Comparison of ENCODE assay signal across 18 cellular contexts in the genomic region with DNA sequence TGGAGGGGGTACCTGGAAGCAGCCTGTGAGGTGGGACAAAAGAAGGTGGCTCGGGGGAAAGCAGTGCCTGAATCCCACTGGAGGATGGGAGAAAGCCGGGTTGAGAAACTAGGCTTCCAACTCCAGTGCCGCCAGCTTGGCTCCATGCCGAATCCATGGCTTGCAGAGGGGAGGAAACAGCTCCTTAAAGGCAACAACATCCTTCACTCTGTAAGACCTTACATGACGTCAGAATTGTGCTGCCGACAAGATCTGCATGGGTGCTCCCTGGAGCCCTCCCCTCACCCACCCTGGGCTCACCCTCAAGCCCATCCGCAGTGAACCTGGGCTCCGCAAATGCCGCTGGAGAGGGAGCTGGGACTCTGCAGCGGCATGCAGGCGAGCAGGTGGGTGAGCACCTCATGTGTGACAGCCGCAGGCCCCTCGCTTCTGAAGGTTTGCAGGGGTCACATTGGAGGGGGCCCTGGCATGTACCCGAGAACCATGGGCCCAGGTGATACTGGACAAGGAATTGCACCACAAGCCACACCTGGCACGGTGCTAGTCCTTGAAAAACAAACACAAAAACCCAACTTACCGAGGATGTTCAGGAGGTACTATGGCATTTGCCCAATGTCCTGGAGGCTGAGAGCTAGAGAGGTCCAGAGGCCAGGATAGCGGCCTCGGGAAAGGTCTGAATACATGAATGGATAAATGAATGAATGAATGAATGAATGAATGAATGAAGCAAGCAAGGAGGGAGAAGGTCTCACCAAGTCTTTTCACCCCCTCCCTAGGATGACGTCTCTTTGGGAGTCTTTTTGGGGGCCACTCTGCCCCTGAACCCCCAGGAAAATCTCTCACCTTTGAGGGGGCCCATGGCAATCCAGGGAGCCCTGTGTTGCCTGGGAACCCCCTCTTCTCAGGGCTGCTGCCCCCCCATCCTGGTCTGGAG.
A peak's percentile ranks its signal among the peaks of the same experiment; 100 is the strongest.
DNase-seq lines count a peak whose midpoint lies in the region; ATAC-seq, FAIRE-seq and TF ChIP-seq lines count a peak whose summit lies in the region.
"Had no signal": no experiment of that assay in that cellular context is flagged by ENCODE, and none has a peak within 500 bp of the region (broad histone marks: within the 10 kb centered on the region; RNA-seq: fewer than 3 reads in every experiment).

No MANE protein-coding gene starts in this region.

- H3K79me2 ChIP-seq in HepG2 (ENCODE audit: insufficient read depth, low read length) (no peaks in the 10 kb centered on the region), osteoblast (ENCODE audit: insufficient read depth, low read length) (no peaks in the 10 kb centered on the region)

- WGBS in HepG2 (ENCODE audit: low lambda C conversion rate): 11% methylated on average over 6 of the region's 19 CpGs

- H3K4me1 Mint-ChIP-seq in activated naive CD4-positive, alpha-beta T cell treated with anti-CD3 and anti-CD28 coated beads, Interleukin-2, amount 10 ng/mL, durations not matched to agents 7 days and 5 days: no peaks in the 10 kb centered on the region
- H3K4me1 Mint-ChIP-seq: CD4-positive, CD25-positive, alpha-beta regulatory T cell had no signal

- H3K9me3 Mint-ChIP-seq in activated naive CD4-positive, alpha-beta T cell treated with anti-CD3 and anti-CD28 coated beads, Interleukin-2, amount 10 ng/mL, durations not matched to agents 7 days and 5 days: no peaks in the 10 kb centered on the region

- H3K4me3 Mint-ChIP-seq in activated naive CD4-positive, alpha-beta T cell treated with anti-CD3 and anti-CD28 coated beads, Interleukin-2, amount 10 ng/mL, durations not matched to agents 7 days and 5 days: no peak overlapping the region
- H3K4me3 Mint-ChIP-seq: CD4-positive, CD25-positive, alpha-beta regulatory T cell had no signal

- no TSS peak for BruUV-seq in HepG2 (replicated peaks; lab: Mats Ljungman, UMichigan)

- H3K36me3 ChIP-seq in HepG2 (replicated peaks in 1 of 2; ENCODE audit: control insufficient read depth in 1 of 2, insufficient read depth in 2 of 2, low read length in 2 of 2) (no peaks in the 10 kb centered on the region), osteoblast (ENCODE audit: insufficient read depth, low read length) (no peaks in the 10 kb centered on the region), brain microvascular endothelial cell (replicated peaks) (no peaks in the 10 kb centered on the region), Peyer's patch (no peaks in the 10 kb centered on the region)
- H3K36me3 ChIP-seq: BLaER1 treated with 17β-estradiol and CSF1 and Interleukin-3, amounts not matched to agents 10 nM and 100 nM; HAP-1 had no signal

- TF ChIP-seq RAD21 in HepG2 (CRISPR knock-in tag; IDR thresholded peaks at IDR 0.05): no peak

- ATAC-seq in HepG2 (no peak), HG02973 (IDR thresholded peaks at IDR 0.05; ENCODE audit: unreplicated experiment) (no peak)

- no peak for FAIRE-seq in HepG2 (lab: Jason Lieb, UNC)
- FAIRE-seq: G401.6, GM12892, GM19239 had no signal

- no peak for TF ChIP-seq EP300 in HepG2 (IDR thresholded peaks at IDR 0.05; ENCODE audit: low read depth in 2 of 2, low read length in 2 of 2)
- no peak for TF ChIP-seq EP300 in HepG2 (CRISPR knock-in tag; IDR thresholded peaks at IDR 0.05; ENCODE audit: borderline replicate concordance)

- CTCF ChIA-PET in activated naive CD4-positive, alpha-beta T cell treated with anti-CD3 and anti-CD28 coated beads, Interleukin-2, amount 10 ng/mL, durations not matched to agents 7 days and 5 days (lab: Charles Lee): no interaction called here
- CTCF ChIA-PET in HepG2 (lab: Yijun Ruan, JAX; ENCODE audit: low intra/inter-chr PET ratio, low total read pairs): no interaction called here

- intact Hi-C loops in HepG2 (cut with micrococcal nuclease; ENCODE audit: unreplicated experiment) (no loop called here), cardiac septum (cut with DNase I) (no loop called here)

- H3K9me3 ChIP-seq in HepG2 (ENCODE audit: low read length) (no peaks in the 10 kb centered on the region), osteoblast (ENCODE audit: low read depth, low read length) (no peaks in the 10 kb centered on the region), Peyer's patch (no peaks in the 10 kb centered on the region)
- H3K9me3 ChIP-seq: HAP-1 had no signal

- H3K27ac ChIP-seq in HepG2 (ENCODE audit: extremely low read length, insufficient read depth, low read length) (no peak overlapping the region), osteoblast (ENCODE audit: low read depth, low read length) (no peak overlapping the region), brain microvascular endothelial cell (no peak overlapping the region), Peyer's patch (no peak overlapping the region)
- H3K27ac ChIP-seq: BLaER1 treated with 17β-estradiol and CSF1 and Interleukin-3, amounts not matched to agents 10 nM and 100 nM had no signal

- no peaks in the 10 kb centered on the region for H3K36me3 Mint-ChIP-seq in activated naive CD4-positive, alpha-beta T cell treated with anti-CD3 and anti-CD28 coated beads, Interleukin-2, amount 10 ng/mL, durations not matched to agents 7 days and 5 days
- H3K36me3 Mint-ChIP-seq: CD4-positive, CD25-positive, alpha-beta regulatory T cell had no signal

- H3K27me3 ChIP-seq in HepG2 (ENCODE audit: control insufficient read depth in 1 of 2, insufficient read depth in 2 of 2, low read length in 2 of 2) (peaks cover 2 to 33% of the 10 kb centered on the region in 2 experiments; a peak in 3 of 5 replicates), osteoblast (ENCODE audit: insufficient read depth, low read length) (no peaks in the 10 kb centered on the region), brain microvascular endothelial cell (replicated peaks) (no peaks in the 10 kb centered on the region), Peyer's patch (no peaks in the 10 kb centered on the region)
- H3K27me3 ChIP-seq: BLaER1 treated with 17β-estradiol and CSF1 and Interleukin-3, amounts not matched to agents 10 nM and 100 nM had no signal

- H3K27me3 Mint-ChIP-seq in activated naive CD4-positive, alpha-beta T cell treated with anti-CD3 and anti-CD28 coated beads, Interleukin-2, amount 10 ng/mL, durations not matched to agents 7 days and 5 days: peaks cover 9% of the 10 kb centered on the region
- H3K27me3 Mint-ChIP-seq: CD4-positive, CD25-positive, alpha-beta regulatory T cell had no signal

- no peak overlapping the region for H2AFZ ChIP-seq in HepG2 (ENCODE audit: low read length)
- no peak overlapping the region for H2AFZ ChIP-seq in osteoblast (ENCODE audit: low read length)

- H3K4me3 ChIP-seq in HepG2 (replicated peaks in 1 of 3; ENCODE audit: insufficient read depth in 1 of 3, low read depth in 2 of 3, low read length in 3 of 3) (no peak overlapping the region), osteoblast (ENCODE audit: insufficient read depth, low read length) (no peak overlapping the region), brain microvascular endothelial cell (ENCODE audit: low read depth, low read length) (no peak overlapping the region), Peyer's patch (no peak overlapping the region)
- H3K4me3 ChIP-seq: BLaER1 treated with 17β-estradiol and CSF1 and Interleukin-3, amounts not matched to agents 10 nM and 100 nM; HAP-1 had no signal

- H4K20me1 ChIP-seq in HepG2 (ENCODE audit: insufficient read depth, low read length) (no peaks in the 10 kb centered on the region), osteoblast (ENCODE audit: insufficient read depth, low read length) (no peaks in the 10 kb centered on the region)
- H4K20me1 ChIP-seq: BLaER1 treated with 17β-estradiol and CSF1 and Interleukin-3, amounts not matched to agents 10 nM and 100 nM had no signal

- no peak overlapping the region for H3K9ac ChIP-seq in HepG2 (ENCODE audit: insufficient read depth, low read depth, low read length)
- H3K9ac ChIP-seq: BLaER1 treated with 17β-estradiol and CSF1 and Interleukin-3, amounts not matched to agents 10 nM and 100 nM had no signal

- H3K4me1 ChIP-seq in HepG2 (ENCODE audit: insufficient read depth, low read length) (no peaks in the 10 kb centered on the region), osteoblast (ENCODE audit: insufficient read depth, low read length) (no peaks in the 10 kb centered on the region), Peyer's patch (no peaks in the 10 kb centered on the region)
- H3K4me1 ChIP-seq: BLaER1 treated with 17β-estradiol and CSF1 and Interleukin-3, amounts not matched to agents 10 nM and 100 nM; HAP-1 had no signal

- TF ChIP-seq POLR2A in HepG2 (IDR thresholded peaks at IDR 0.05; ENCODE audit: insufficient read depth in 1 of 2, low read depth in 2 of 2, low read length in 2 of 2) (no peak), Peyer's patch (IDR thresholded peaks at IDR 0.05) (no peak)

- DNase-seq in activated naive CD4-positive, alpha-beta T cell treated with anti-CD3 and anti-CD28 coated beads, Interleukin-2, amount 10 ng/mL, durations not matched to agents 7 days and 5 days: peak; percentile 8
- no peak for DNase-seq in activated naive CD4-positive, alpha-beta T cell treated with anti-CD3 and anti-CD28 coated beads, Interleukin-2, amount 50 U/mL, for 16 hours
- DNase-seq in HepG2 (ENCODE audit: low spot score) (no peak), osteoblast (ENCODE audit: insufficient read length, low spot score, missing footprints) (peak; percentile 43), brain microvascular endothelial cell (no peak), Peyer's patch (no peak), cardiac septum (ENCODE audit: low spot score) (no peak)
- DNase-seq: ACHN; CD4-positive, CD25-positive, alpha-beta regulatory T cell; DMS79; EL; GOT3 had no signal

- TF ChIP-seq CTCF in HepG2 (CRISPR knock-in tag; IDR thresholded peaks at IDR 0.05) (no peak), osteoblast (IDR thresholded peaks at IDR 0.05; ENCODE audit: extremely low read depth, low read depth, low read length) (no peak), brain microvascular endothelial cell (IDR thresholded peaks at IDR 0.05; ENCODE audit: low read depth, low read length, missing control alignments) (no peak), Peyer's patch (IDR thresholded peaks at IDR 0.05) (no peak)

- H3K4me2 ChIP-seq in HepG2 (ENCODE audit: low read depth, low read length): no peak overlapping the region
- H3K4me2 ChIP-seq in osteoblast (ENCODE audit: insufficient read depth, low read length): no peak overlapping the region
- H3K4me2 ChIP-seq: BLaER1 treated with 17β-estradiol and CSF1 and Interleukin-3, amounts not matched to agents 10 nM and 100 nM had no signal

- in situ Hi-C loops in HepG2 (cut with HindIII; ENCODE audit: extremely low pct_ligation_motif_present, low pct_unique_long_range_greater_than_20kb) (no loop called here), brain microvascular endothelial cell (cut with HindIII; ENCODE audit: low pct_ligation_motif_present, low sequenced_read_pairs) (no loop called here)

- peak overlapping the region; percentile 28 for H3K27ac Mint-ChIP-seq in activated naive CD4-positive, alpha-beta T cell treated with anti-CD3 and anti-CD28 coated beads, Interleukin-2, amount 10 ng/mL, durations not matched to agents 7 days and 5 days

- POLR2A ChIA-PET in HepG2 (lab: Yijun Ruan, JAX): no interaction called here

TF ChIP-seq in HepG2, 621 proteins besides CTCF, POLR2A, EP300 and RAD21 (continues in another document):
- TF ChIP-seq ATF7 (IDR thresholded peaks at IDR 0.05) (peak; percentile 59), ATF7 (CRISPR knock-in tag; IDR thresholded peaks at IDR 0.05) (no peak)

Comparison
In these comparisons a context has a peak if more than half of its experiments do, and no peak if none do; other contexts are left out.
1. DNase-seq: peak in activated naive CD4-positive, alpha-beta T cell treated with anti-CD3 and anti-CD28 coated beads, Interleukin-2, amount 10 ng/mL, durations not matched to agents 7 days and 5 days (single experiment) and osteoblast (single experiment); none in activated naive CD4-positive, alpha-beta T cell treated with anti-CD3 and anti-CD28 coated beads, Interleukin-2, amount 50 U/mL, for 16 hours (single experiment), HepG2 (single experiment), brain microvascular endothelial cell (single experiment), Peyer's patch (0 of 3) and cardiac septum (single experiment).